1 cellular context compared by ENCODE assay signal in the genomic region with DNA sequence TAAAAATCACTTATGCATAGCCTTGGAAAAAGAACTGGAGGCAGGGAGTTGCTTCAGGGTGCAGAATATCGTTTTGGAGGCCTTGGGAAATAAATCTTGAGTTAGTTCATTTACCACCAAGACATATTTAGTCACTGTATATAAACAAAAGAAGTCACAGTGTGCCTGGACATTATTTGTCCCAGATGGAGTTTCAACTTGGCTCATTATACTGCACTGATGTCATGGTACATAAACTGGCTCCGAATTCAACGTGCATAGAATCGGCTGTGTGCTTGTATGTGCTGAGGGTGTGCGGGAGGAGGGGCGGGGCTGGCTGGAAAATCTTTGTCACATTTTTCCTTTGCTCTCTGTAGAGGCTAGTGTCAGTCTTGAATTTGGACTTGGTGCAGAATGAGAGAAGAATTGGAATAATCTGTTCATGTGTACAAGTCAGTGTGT.
TF ChIP-seq lines count a peak whose summit lies in the region.

No MANE protein-coding gene starts in this region.

TF ChIP-seq in HEK293, 187 proteins besides CTCF, POLR2A, EP300 and RAD21 (continued from another document and continues in another):
- TF ChIP-seq, protein P1, sequence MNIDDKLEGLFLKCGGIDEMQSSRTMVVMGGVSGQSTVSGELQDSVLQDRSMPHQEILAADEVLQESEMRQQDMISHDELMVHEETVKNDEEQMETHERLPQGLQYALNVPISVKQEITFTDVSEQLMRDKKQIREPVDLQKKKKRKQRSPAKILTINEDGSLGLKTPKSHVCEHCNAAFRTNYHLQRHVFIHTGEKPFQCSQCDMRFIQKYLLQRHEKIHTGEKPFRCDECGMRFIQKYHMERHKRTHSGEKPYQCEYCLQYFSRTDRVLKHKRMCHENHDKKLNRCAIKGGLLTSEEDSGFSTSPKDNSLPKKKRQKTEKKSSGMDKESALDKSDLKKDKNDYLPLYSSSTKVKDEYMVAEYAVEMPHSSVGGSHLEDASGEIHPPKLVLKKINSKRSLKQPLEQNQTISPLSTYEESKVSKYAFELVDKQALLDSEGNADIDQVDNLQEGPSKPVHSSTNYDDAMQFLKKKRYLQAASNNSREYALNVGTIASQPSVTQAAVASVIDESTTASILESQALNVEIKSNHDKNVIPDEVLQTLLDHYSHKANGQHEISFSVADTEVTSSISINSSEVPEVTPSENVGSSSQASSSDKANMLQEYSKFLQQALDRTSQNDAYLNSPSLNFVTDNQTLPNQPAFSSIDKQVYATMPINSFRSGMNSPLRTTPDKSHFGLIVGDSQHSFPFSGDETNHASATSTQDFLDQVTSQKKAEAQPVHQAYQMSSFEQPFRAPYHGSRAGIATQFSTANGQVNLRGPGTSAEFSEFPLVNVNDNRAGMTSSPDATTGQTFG (tag by site-specific recombination; IDR thresholded peaks at IDR 0.05; ENCODE audit: borderline replicate concordance), result no peak
- TF ChIP-seq KLF8 (tag by site-specific recombination; IDR thresholded peaks at IDR 0.05), result peak; percentile 35; the same call in 1 of the 2 replicates
- TF ChIP-seq, protein P2, sequence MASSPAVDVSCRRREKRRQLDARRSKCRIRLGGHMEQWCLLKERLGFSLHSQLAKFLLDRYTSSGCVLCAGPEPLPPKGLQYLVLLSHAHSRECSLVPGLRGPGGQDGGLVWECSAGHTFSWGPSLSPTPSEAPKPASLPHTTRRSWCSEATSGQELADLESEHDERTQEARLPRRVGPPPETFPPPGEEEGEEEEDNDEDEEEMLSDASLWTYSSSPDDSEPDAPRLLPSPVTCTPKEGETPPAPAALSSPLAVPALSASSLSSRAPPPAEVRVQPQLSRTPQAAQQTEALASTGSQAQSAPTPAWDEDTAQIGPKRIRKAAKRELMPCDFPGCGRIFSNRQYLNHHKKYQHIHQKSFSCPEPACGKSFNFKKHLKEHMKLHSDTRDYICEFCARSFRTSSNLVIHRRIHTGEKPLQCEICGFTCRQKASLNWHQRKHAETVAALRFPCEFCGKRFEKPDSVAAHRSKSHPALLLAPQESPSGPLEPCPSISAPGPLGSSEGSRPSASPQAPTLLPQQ (tag by site-specific recombination; IDR thresholded peaks at IDR 0.05), result no peak
- TF ChIP-seq ZBTB17 (tag by site-specific recombination; IDR thresholded peaks at IDR 0.05), result peak; percentile 85
- TF ChIP-seq ZNF596 (tag by site-specific recombination; IDR thresholded peaks at IDR 0.05), result no peak
- TF ChIP-seq, protein P3, sequence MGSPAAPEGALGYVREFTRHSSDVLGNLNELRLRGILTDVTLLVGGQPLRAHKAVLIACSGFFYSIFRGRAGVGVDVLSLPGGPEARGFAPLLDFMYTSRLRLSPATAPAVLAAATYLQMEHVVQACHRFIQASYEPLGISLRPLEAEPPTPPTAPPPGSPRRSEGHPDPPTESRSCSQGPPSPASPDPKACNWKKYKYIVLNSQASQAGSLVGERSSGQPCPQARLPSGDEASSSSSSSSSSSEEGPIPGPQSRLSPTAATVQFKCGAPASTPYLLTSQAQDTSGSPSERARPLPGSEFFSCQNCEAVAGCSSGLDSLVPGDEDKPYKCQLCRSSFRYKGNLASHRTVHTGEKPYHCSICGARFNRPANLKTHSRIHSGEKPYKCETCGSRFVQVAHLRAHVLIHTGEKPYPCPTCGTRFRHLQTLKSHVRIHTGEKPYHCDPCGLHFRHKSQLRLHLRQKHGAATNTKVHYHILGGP (tag by site-specific recombination; IDR thresholded peaks at IDR 0.05), result no peak
- 0 out of 2 replicates have a peak, but pooled peaks have one; percentile 45 for TF ChIP-seq ZNF184 (tag by site-specific recombination; IDR thresholded peaks at IDR 0.05)
- no peak for TF ChIP-seq ZNF280C (tag by site-specific recombination; IDR thresholded peaks at IDR 0.05)
- TF ChIP-seq ZNF521 (tag by site-specific recombination; IDR thresholded peaks at IDR 0.05), result no peak
- no peak for TF ChIP-seq ZFHX2 (tag by site-specific recombination; conservative IDR thresholded peaks at IDR 0.05)
- TF ChIP-seq ZFP3 (tag by site-specific recombination; IDR thresholded peaks at IDR 0.05; ENCODE audit: low read depth), result no peak
- TF ChIP-seq, protein P4, sequence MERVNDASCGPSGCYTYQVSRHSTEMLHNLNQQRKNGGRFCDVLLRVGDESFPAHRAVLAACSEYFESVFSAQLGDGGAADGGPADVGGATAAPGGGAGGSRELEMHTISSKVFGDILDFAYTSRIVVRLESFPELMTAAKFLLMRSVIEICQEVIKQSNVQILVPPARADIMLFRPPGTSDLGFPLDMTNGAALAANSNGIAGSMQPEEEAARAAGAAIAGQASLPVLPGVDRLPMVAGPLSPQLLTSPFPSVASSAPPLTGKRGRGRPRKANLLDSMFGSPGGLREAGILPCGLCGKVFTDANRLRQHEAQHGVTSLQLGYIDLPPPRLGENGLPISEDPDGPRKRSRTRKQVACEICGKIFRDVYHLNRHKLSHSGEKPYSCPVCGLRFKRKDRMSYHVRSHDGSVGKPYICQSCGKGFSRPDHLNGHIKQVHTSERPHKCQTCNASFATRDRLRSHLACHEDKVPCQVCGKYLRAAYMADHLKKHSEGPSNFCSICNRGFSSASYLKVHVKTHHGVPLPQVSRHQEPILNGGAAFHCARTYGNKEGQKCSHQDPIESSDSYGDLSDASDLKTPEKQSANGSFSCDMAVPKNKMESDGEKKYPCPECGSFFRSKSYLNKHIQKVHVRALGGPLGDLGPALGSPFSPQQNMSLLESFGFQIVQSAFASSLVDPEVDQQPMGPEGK (tag by site-specific recombination; IDR thresholded peaks at IDR 0.05), result peak; percentile 26; the same call in 1 of the 2 replicates
- no peak for TF ChIP-seq ZNF140 (tag by site-specific recombination; IDR thresholded peaks at IDR 0.05)
- no peak for TF ChIP-seq HOXC10 (CRISPR knock-in tag; IDR thresholded peaks at IDR 0.05)
- no peak for TF ChIP-seq ZNF404 (tag by site-specific recombination; IDR thresholded peaks at IDR 0.05)
- TF ChIP-seq ZNF530 (tag by site-specific recombination; IDR thresholded peaks at IDR 0.05; ENCODE audit: low read depth), result no peak
- no peak for TF ChIP-seq ZBTB7A (tag by site-specific recombination; IDR thresholded peaks at IDR 0.05; ENCODE audit: low read depth)
- TF ChIP-seq ZNF624 (tag by site-specific recombination; IDR thresholded peaks at IDR 0.05), result no peak
- TF ChIP-seq, protein P5, sequence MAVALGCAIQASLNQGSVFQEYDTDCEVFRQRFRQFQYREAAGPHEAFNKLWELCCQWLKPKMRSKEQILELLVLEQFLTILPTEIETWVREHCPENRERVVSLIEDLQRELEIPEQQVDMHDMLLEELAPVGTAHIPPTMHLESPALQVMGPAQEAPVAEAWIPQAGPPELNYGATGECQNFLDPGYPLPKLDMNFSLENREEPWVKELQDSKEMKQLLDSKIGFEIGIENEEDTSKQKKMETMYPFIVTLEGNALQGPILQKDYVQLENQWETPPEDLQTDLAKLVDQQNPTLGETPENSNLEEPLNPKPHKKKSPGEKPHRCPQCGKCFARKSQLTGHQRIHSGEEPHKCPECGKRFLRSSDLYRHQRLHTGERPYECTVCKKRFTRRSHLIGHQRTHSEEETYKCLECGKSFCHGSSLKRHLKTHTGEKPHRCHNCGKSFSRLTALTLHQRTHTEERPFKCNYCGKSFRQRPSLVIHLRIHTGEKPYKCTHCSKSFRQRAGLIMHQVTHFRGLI (tag by site-specific recombination; IDR thresholded peaks at IDR 0.05), result no peak
- TF ChIP-seq ZNF324 (tag by site-specific recombination; IDR thresholded peaks at IDR 0.05), result no peak
- 0 out of 2 replicates have a peak, but pooled peaks have one; percentile 59 for TF ChIP-seq ZFP37 (tag by site-specific recombination; IDR thresholded peaks at IDR 0.05)
- TF ChIP-seq ZNF221 (tag by site-specific recombination; IDR thresholded peaks at IDR 0.05; ENCODE audit: borderline replicate concordance), result no peak
- no peak for TF ChIP-seq ZSCAN16 (tag by site-specific recombination; IDR thresholded peaks at IDR 0.05)
- TF ChIP-seq ZNF433 (tag by site-specific recombination; IDR thresholded peaks at IDR 0.05; ENCODE audit: low read depth), result no peak
- TF ChIP-seq ZNF362 (tag by site-specific recombination; IDR thresholded peaks at IDR 0.05), result no peak
- no peak for TF ChIP-seq ZNF169 (tag by site-specific recombination; IDR thresholded peaks at IDR 0.05)
- TF ChIP-seq GLI4 (tag by site-specific recombination; IDR thresholded peaks at IDR 0.05), result no peak
- no peak for TF ChIP-seq PRDM2 (tag by site-specific recombination; IDR thresholded peaks at IDR 0.05; ENCODE audit: borderline replicate concordance)
- TF ChIP-seq TCF7L2 (IDR thresholded peaks at IDR 0.05; ENCODE audit: borderline replicate concordance, low read depth, low read length), result no peak
- no peak for TF ChIP-seq ZNF677 (tag by site-specific recombination; IDR thresholded peaks at IDR 0.05)
- peak; percentile 67 for TF ChIP-seq OSR2 (tag by site-specific recombination; IDR thresholded peaks at IDR 0.05)
- no peak for TF ChIP-seq ZNF423 (tag by site-specific recombination; IDR thresholded peaks at IDR 0.05)
- TF ChIP-seq ZBTB21 (tag by site-specific recombination; IDR thresholded peaks at IDR 0.05), result peak; percentile 58
- TF ChIP-seq ZNF394 (tag by site-specific recombination; IDR thresholded peaks at IDR 0.05; ENCODE audit: borderline replicate concordance), result no peak; the same call in 1 of the 2 replicates
- no peak for TF ChIP-seq SP2 (tag by site-specific recombination; IDR thresholded peaks at IDR 0.05)
- peak; percentile 26; the same call in 1 of the 2 replicates for TF ChIP-seq ZBTB8A (tag by site-specific recombination; IDR thresholded peaks at IDR 0.05)
- TF ChIP-seq, protein P6, sequence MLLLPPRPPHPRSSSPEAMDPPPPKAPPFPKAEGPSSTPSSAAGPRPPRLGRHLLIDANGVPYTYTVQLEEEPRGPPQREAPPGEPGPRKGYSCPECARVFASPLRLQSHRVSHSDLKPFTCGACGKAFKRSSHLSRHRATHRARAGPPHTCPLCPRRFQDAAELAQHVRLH (tag by site-specific recombination; IDR thresholded peaks at IDR 0.05), result no peak
- no peak for TF ChIP-seq ZNF548 (tag by site-specific recombination; IDR thresholded peaks at IDR 0.05)
- no peak for TF ChIP-seq ZNF488 (tag by site-specific recombination; IDR thresholded peaks at IDR 0.05)
- TF ChIP-seq GLIS1 (tag by site-specific recombination; IDR thresholded peaks at IDR 0.05), result no peak
